In the genomic region with DNA sequence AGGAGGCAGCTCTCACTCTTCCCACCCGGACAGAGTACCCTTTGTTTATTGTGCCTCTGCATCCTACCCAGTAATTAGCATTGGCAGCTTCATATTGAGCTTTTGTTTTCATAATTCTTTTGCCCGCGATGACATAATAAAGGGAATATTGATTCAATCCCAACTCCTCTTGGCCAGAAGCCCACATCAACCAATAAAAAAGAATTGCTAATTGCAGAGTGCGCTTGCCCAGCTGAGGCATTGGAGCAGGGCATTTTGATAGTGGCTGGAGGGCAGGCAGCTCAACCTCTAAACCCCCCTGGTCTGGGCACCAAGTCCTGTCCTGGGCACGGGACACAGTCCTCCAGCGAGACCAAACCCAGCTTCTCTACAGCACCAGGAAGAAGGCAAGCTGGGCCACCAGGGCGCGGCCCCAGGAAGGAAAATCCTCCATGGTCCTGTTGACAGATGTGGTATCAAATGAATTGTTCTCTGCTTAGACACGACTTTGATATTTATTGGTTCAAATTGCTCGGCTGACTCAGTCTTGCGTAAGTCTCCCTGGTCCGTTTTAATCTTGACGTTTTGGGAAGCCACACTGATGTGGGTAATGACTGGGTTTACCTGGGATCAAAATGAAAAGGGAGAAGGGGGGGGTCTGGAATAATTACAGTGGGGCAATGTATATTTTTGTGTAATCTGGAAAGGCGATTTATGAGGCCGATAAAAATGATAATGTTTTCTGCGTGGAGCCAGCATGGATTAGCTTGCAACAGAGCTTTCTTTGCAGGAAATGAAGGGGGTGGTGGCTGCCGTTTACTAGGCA, we compare ENCODE assay signal across 11 cellular contexts.
A peak's percentile ranks its signal among the peaks of the same experiment; 100 is the strongest.
DNase-seq lines count a peak whose midpoint lies in the region; ATAC-seq and TF ChIP-seq lines count a peak whose summit lies in the region.
"Had no signal": no experiment of that assay in that cellular context is flagged by ENCODE, and none has a peak within 500 bp of the region (broad histone marks: within the 10 kb centered on the region; RNA-seq: fewer than 3 reads in every experiment).

No MANE protein-coding gene starts in this region.

- H3K4me3 ChIP-seq in choroid plexus epithelial cell (ENCODE audit: low read depth, low read length): no peak overlapping the region
- H3K4me3 ChIP-seq: GM23338 had no signal

- H3K27me3 Mint-ChIP-seq in T-helper 17 cell: no peaks in the 10 kb centered on the region

- ATAC-seq in T-helper 17 cell: no peak
- ATAC-seq: GM23338, WTC11 had no signal

- no peaks in the 10 kb centered on the region for H3K36me3 Mint-ChIP-seq in T-helper 17 cell (ENCODE audit: low read depth)

- no peaks in the 10 kb centered on the region for H3K4me1 Mint-ChIP-seq in T-helper 17 cell
- H3K4me1 Mint-ChIP-seq: GM23338, WTC11 had no signal

- TF ChIP-seq CTCF in choroid plexus epithelial cell (conservative IDR thresholded peaks at IDR 0.05; ENCODE audit: low read depth, low read length): no peak

- peak; percentile 92 for DNase-seq in Daoy (ENCODE audit: low read depth)
- DNase-seq in NCI-H774 (lab: John Stamatoyannopoulos, UW): peak; percentile 18
- DNase-seq in choroid plexus epithelial cell (ENCODE audit: low read depth): peak; percentile 49
- peak; percentile 98 for DNase-seq in pons (ENCODE audit: low spot score)
- no peak for DNase-seq in D341Med (ENCODE audit: low spot score)
- no peak for DNase-seq in T-helper 17 cell
- DNase-seq in stimulated activated CD4-positive, alpha-beta T cell treated with anti-CD3 and anti-CD28 coated beads, Interleukin-4, amount 100 ng/mL, for 4 hours: no peak
- DNase-seq in NCI-H146 (lab: John Stamatoyannopoulos, UW): no peak
- DNase-seq: NCI-H1092 had no signal

- H3K27ac Mint-ChIP-seq in T-helper 17 cell: no peak overlapping the region
- H3K27ac Mint-ChIP-seq: GM23338, WTC11 had no signal

- no peak overlapping the region for H3K4me3 Mint-ChIP-seq in T-helper 17 cell
- H3K4me3 Mint-ChIP-seq: GM23338, WTC11 had no signal

- no peaks in the 10 kb centered on the region for H3K9me3 ChIP-seq in T-helper 17 cell (ENCODE audit: control insufficient read depth, low read length, poor library complexity, severe bottlenecking)

Comparison
In these comparisons a context has a peak if more than half of its experiments do, and no peak if none do; other contexts are left out.
1. DNase-seq: peak in Daoy (single experiment), NCI-H774 (single experiment), choroid plexus epithelial cell (single experiment) and pons (single experiment); none in D341Med (single experiment), T-helper 17 cell (0 of 3), stimulated activated CD4-positive, alpha-beta T cell treated with anti-CD3 and anti-CD28 coated beads, Interleukin-4, amount 100 ng/mL, for 4 hours (0 of 2) and NCI-H146 (single experiment).